ENCODE assay signal across 2 cellular contexts in the genomic region with DNA sequence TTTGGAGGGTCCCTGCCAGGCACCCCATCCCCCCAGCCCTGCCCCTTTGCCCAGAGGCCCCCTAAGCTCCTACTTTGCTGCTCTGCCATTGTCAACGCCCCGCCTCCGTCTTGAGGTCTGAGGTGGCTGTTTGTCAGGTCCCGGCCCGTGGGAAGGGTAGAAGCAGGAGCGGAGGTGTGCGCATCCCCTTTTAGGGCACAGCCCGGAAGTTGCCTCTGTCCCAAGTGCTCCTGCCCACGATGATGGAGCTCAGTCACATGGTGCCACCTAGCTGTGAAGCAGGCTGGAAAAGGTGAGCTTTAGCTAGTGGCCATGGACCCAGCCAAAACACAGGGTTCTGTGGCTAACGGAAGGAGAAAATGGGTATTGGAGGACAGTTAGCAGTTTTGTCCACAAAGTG.
TF ChIP-seq lines count a peak whose summit lies in the region.

No MANE protein-coding gene starts in this region.

TF ChIP-seq in HEK293, 187 proteins besides CTCF, POLR2A, EP300 and RAD21 (continued from another document):
- TF ChIP-seq, protein P1, sequence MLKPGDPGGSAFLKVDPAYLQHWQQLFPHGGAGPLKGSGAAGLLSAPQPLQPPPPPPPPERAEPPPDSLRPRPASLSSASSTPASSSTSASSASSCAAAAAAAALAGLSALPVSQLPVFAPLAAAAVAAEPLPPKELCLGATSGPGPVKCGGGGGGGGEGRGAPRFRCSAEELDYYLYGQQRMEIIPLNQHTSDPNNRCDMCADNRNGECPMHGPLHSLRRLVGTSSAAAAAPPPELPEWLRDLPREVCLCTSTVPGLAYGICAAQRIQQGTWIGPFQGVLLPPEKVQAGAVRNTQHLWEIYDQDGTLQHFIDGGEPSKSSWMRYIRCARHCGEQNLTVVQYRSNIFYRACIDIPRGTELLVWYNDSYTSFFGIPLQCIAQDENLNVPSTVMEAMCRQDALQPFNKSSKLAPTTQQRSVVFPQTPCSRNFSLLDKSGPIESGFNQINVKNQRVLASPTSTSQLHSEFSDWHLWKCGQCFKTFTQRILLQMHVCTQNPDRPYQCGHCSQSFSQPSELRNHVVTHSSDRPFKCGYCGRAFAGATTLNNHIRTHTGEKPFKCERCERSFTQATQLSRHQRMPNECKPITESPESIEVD (tag by site-specific recombination; IDR thresholded peaks at IDR 0.05) = no peak
- TF ChIP-seq ZFHX2 (tag by site-specific recombination; conservative IDR thresholded peaks at IDR 0.05) = peak; percentile 44; the same call in 1 of the 2 replicates

TF ChIP-seq in liver, 16 proteins besides CTCF, POLR2A, EP300 and RAD21 (continued from another document):
- TF ChIP-seq, protein P2, sequence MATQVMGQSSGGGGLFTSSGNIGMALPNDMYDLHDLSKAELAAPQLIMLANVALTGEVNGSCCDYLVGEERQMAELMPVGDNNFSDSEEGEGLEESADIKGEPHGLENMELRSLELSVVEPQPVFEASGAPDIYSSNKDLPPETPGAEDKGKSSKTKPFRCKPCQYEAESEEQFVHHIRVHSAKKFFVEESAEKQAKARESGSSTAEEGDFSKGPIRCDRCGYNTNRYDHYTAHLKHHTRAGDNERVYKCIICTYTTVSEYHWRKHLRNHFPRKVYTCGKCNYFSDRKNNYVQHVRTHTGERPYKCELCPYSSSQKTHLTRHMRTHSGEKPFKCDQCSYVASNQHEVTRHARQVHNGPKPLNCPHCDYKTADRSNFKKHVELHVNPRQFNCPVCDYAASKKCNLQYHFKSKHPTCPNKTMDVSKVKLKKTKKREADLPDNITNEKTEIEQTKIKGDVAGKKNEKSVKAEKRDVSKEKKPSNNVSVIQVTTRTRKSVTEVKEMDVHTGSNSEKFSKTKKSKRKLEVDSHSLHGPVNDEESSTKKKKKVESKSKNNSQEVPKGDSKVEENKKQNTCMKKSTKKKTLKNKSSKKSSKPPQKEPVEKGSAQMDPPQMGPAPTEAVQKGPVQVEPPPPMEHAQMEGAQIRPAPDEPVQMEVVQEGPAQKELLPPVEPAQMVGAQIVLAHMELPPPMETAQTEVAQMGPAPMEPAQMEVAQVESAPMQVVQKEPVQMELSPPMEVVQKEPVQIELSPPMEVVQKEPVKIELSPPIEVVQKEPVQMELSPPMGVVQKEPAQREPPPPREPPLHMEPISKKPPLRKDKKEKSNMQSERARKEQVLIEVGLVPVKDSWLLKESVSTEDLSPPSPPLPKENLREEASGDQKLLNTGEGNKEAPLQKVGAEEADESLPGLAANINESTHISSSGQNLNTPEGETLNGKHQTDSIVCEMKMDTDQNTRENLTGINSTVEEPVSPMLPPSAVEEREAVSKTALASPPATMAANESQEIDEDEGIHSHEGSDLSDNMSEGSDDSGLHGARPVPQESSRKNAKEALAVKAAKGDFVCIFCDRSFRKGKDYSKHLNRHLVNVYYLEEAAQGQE (IDR thresholded peaks at IDR 0.05) = no peak
- TF ChIP-seq TAF1 (conservative IDR thresholded peaks at IDR 0.05) = no peak
- no peak for TF ChIP-seq HNF4G (IDR thresholded peaks at IDR 0.05)
- TF ChIP-seq FOXA2 (IDR thresholded peaks at IDR 0.05) = no peak
- no peak for TF ChIP-seq NR2F2 (IDR thresholded peaks at IDR 0.05)
